ENCODE assay signal across 17 cellular contexts in the genomic region with DNA sequence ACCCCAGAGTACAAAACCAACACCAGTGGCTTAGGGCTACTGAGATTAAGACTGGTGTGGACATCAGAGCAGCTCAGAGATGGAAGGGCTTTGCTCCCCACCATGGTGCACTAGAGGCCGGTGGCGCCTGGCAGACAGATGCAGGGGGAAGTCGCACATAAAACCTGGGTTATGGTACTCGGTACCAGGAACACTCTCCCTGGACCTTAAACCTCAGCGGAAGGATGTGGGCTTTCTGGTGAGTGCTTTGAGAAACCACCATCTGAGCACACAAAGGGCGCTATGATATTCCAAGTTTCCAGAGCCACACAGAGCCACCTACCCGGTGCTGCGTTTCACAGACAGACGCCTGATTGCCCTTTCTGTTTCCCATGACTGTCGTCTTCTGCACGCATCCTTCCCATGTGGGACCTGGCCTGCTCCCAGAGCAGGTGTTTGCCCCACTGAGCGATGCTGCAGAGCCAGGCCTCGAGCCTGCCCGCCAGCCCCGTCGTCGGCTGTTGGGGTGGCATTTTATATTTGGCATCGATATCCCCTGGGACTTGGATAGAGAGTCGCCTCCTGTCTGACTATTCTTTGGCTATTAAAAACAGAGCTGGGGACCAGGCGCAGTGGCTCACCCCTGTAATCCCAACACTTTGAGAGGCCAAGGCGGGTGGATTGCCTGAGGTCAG.
DNase-seq lines count a peak whose midpoint lies in the region; ATAC-seq and TF ChIP-seq lines count a peak whose summit lies in the region.
"Had no signal": no experiment of that assay in that cellular context is flagged by ENCODE, and none has a peak within 500 bp of the region (broad histone marks: within the 10 kb centered on the region; RNA-seq: fewer than 3 reads in every experiment).

No MANE protein-coding gene starts in this region.

- no peak overlapping the region for H3K4me3 Mint-ChIP-seq in activated CD4-positive, alpha-beta T cell treated with anti-CD3 and anti-CD28 coated beads for 36 hours
- H3K4me3 Mint-ChIP-seq in activated naive CD8-positive, alpha-beta T cell treated with anti-CD3 and anti-CD28 coated beads, Interleukin-2, amount 50 U/mL, for 24 hours: no peak overlapping the region
- peak overlapping the region; percentile 30 for H3K4me3 Mint-ChIP-seq in stimulated activated effector memory CD8-positive, alpha-beta T cell treated with anti-CD3 and anti-CD28 coated beads, Interleukin-12 subunit alpha, Interleukin-12 subunit beta, amount 100 ng/mL, for 72 hours
- H3K4me3 Mint-ChIP-seq: CD4-positive, CD25-positive, alpha-beta regulatory T cell had no signal

- peak; percentile 8 for ATAC-seq in activated CD4-positive, alpha-beta T cell treated with anti-CD3 and anti-CD28 coated beads for 36 hours
- no peak for ATAC-seq in PC-3
- peak; percentile 31 for ATAC-seq in activated naive CD8-positive, alpha-beta T cell treated with anti-CD3 and anti-CD28 coated beads, Interleukin-2, amount 50 U/mL, for 24 hours
- peak; percentile 4 for ATAC-seq in stimulated activated effector memory CD8-positive, alpha-beta T cell treated with anti-CD3 and anti-CD28 coated beads, Interleukin-12 subunit alpha, Interleukin-12 subunit beta, amount 100 ng/mL, for 72 hours
- ATAC-seq: left colon had no signal

- CTCF ChIA-PET in activated CD4-positive, alpha-beta T cell treated with anti-CD3 and anti-CD28 coated beads for 36 hours (lab: Charles Lee): no interaction called here
- CTCF ChIA-PET in PC-3 (lab: Charles Lee): no interaction called here

- no peak for DNase-seq in activated CD4-positive, alpha-beta T cell treated with anti-CD3 and anti-CD28 coated beads for 36 hours
- DNase-seq in activated CD4-positive, alpha-beta T cell treated with anti-CD3 and anti-CD28 coated beads, Interleukin-2, amount 50 U/mL, for 1 hour: no peak
- DNase-seq in PC-3: no peak
- no peak for DNase-seq in activated naive CD8-positive, alpha-beta T cell treated with anti-CD3 and anti-CD28 coated beads, Interleukin-2, amount 50 U/mL, for 24 hours
- DNase-seq in stimulated activated effector memory CD8-positive, alpha-beta T cell treated with anti-CD3 and anti-CD28 coated beads, Interleukin-12 subunit alpha, Interleukin-12 subunit beta, amount 100 ng/mL, for 72 hours (ENCODE audit: low spot score in 2 of 2): no peak
- DNase-seq in stomach: no peak
- no peak for DNase-seq in NK-92 treated with Interleukin-12 subunit alpha and Interleukin-12 subunit beta, amount 100 ng/mL, for 24 hours (lab: John Stamatoyannopoulos, UW)
- DNase-seq in NCI-H187 (lab: John Stamatoyannopoulos, UW): no peak
- DNase-seq: 8988T; activated CD8-positive, alpha-beta memory T cell treated with anti-CD3 and anti-CD28 coated beads, Interleukin-2, amount 50 U/mL, for 4 hours; amygdala; CD4-positive, CD25-positive, alpha-beta regulatory T cell; left colon; NCI-H1694 treated with DMSO at 0.1 percent for 48 hours; retina; SHP77 had no signal

- no peaks in the 10 kb centered on the region for H3K9me3 ChIP-seq in PC-3 (ENCODE audit: low read length)
- no peaks in the 10 kb centered on the region for H3K9me3 ChIP-seq in stomach

- H3K27ac ChIP-seq in PC-3 (ENCODE audit: low read length) (peak overlapping the region; percentile 77), stomach (no peak overlapping the region)
- H3K27ac ChIP-seq: KMS-11 had no signal

- H3F3A ChIP-seq in PC-3 (ENCODE audit: low read length, unreplicated experiment): no peaks in the 10 kb centered on the region

- POLR2A ChIA-PET in activated CD4-positive, alpha-beta T cell treated with anti-CD3 and anti-CD28 coated beads for 36 hours (lab: Charles Lee): no interaction called here
- POLR2A ChIA-PET in PC-3 (lab: Charles Lee; ENCODE audit: unreplicated experiment): interaction anchor here (0.6 kb wide), 1 partner anchor 98 kb away, joined by 3 read pairs; no protein-coding TSS in a partner anchor

- 0 out of 2 replicates have a peak overlapping the region, but pooled peaks have one; percentile 30 for H3K9ac ChIP-seq in PC-3 (ENCODE audit: low read length)
- H3K9ac ChIP-seq: KMS-11 had no signal

- peaks cover 8% of the 10 kb centered on the region for H3K4me1 Mint-ChIP-seq in activated CD4-positive, alpha-beta T cell treated with anti-CD3 and anti-CD28 coated beads for 36 hours
- peaks cover 22% of the 10 kb centered on the region for H3K4me1 Mint-ChIP-seq in activated naive CD8-positive, alpha-beta T cell treated with anti-CD3 and anti-CD28 coated beads, Interleukin-2, amount 50 U/mL, for 24 hours
- peaks cover 28% of the 10 kb centered on the region for H3K4me1 Mint-ChIP-seq in stimulated activated effector memory CD8-positive, alpha-beta T cell treated with anti-CD3 and anti-CD28 coated beads, Interleukin-12 subunit alpha, Interleukin-12 subunit beta, amount 100 ng/mL, for 72 hours

- H3K27ac Mint-ChIP-seq in activated CD4-positive, alpha-beta T cell treated with anti-CD3 and anti-CD28 coated beads for 36 hours: no peak overlapping the region
- H3K27ac Mint-ChIP-seq in activated naive CD8-positive, alpha-beta T cell treated with anti-CD3 and anti-CD28 coated beads, Interleukin-2, amount 50 U/mL, for 24 hours: peak overlapping the region; percentile 60
- no peak overlapping the region for H3K27ac Mint-ChIP-seq in stimulated activated effector memory CD8-positive, alpha-beta T cell treated with anti-CD3 and anti-CD28 coated beads, Interleukin-12 subunit alpha, Interleukin-12 subunit beta, amount 100 ng/mL, for 72 hours
- H3K27ac Mint-ChIP-seq: CD4-positive, CD25-positive, alpha-beta regulatory T cell had no signal

- no peaks in the 10 kb centered on the region for H3K36me3 ChIP-seq in PC-3 (ENCODE audit: low read depth, low read length)
- H3K36me3 ChIP-seq in stomach: no peaks in the 10 kb centered on the region

- no peak for TF ChIP-seq EP300 in stomach (IDR thresholded peaks at IDR 0.05)

- H3K27me3 Mint-ChIP-seq in activated CD4-positive, alpha-beta T cell treated with anti-CD3 and anti-CD28 coated beads for 36 hours: peaks cover 4% of the 10 kb centered on the region
- peaks cover 14% of the 10 kb centered on the region for H3K27me3 Mint-ChIP-seq in activated naive CD8-positive, alpha-beta T cell treated with anti-CD3 and anti-CD28 coated beads, Interleukin-2, amount 50 U/mL, for 24 hours

- no TSS peak for BruUV-seq in PC-3 (replicated peaks; lab: Mats Ljungman, UMichigan)

- TF ChIP-seq CTCF in PC-3 (conservative IDR thresholded peaks at IDR 0.05; ENCODE audit: low read depth, low read length) (no peak), stomach (IDR thresholded peaks at IDR 0.05) (no peak)

- no peak for TF ChIP-seq POLR2A in stomach (IDR thresholded peaks at IDR 0.05)

- WGBS in stomach, 5 donors: 82 to 90% (median 88%) methylated on average over 20 to 21 of the region's 21 CpGs

- no peaks in the 10 kb centered on the region for H4K20me1 ChIP-seq in PC-3 (ENCODE audit: low read length)

- H3K4me3 ChIP-seq in PC-3 (ENCODE audit: low read length): no peak overlapping the region
- H3K4me3 ChIP-seq in stomach: no peak overlapping the region

- H3K9me3 Mint-ChIP-seq in activated CD4-positive, alpha-beta T cell treated with anti-CD3 and anti-CD28 coated beads for 36 hours (ENCODE audit: low read depth): no peaks in the 10 kb centered on the region
- no peaks in the 10 kb centered on the region for H3K9me3 Mint-ChIP-seq in activated naive CD8-positive, alpha-beta T cell treated with anti-CD3 and anti-CD28 coated beads, Interleukin-2, amount 50 U/mL, for 24 hours
- no peaks in the 10 kb centered on the region for H3K9me3 Mint-ChIP-seq in stimulated activated effector memory CD8-positive, alpha-beta T cell treated with anti-CD3 and anti-CD28 coated beads, Interleukin-12 subunit alpha, Interleukin-12 subunit beta, amount 100 ng/mL, for 72 hours

- H3K79me2 ChIP-seq in PC-3 (ENCODE audit: low read length): no peaks in the 10 kb centered on the region

- H3K36me3 Mint-ChIP-seq in activated CD4-positive, alpha-beta T cell treated with anti-CD3 and anti-CD28 coated beads for 36 hours (ENCODE audit: low read depth): no peaks in the 10 kb centered on the region
- H3K36me3 Mint-ChIP-seq in activated naive CD8-positive, alpha-beta T cell treated with anti-CD3 and anti-CD28 coated beads, Interleukin-2, amount 50 U/mL, for 24 hours (ENCODE audit: low read depth): no peaks in the 10 kb centered on the region
- no peaks in the 10 kb centered on the region for H3K36me3 Mint-ChIP-seq in stimulated activated effector memory CD8-positive, alpha-beta T cell treated with anti-CD3 and anti-CD28 coated beads, Interleukin-12 subunit alpha, Interleukin-12 subunit beta, amount 100 ng/mL, for 72 hours
- H3K36me3 Mint-ChIP-seq: CD4-positive, CD25-positive, alpha-beta regulatory T cell had no signal

- H3K9me2 ChIP-seq in PC-3 (replicated peaks; ENCODE audit: low read length): no peaks in the 10 kb centered on the region

- no peak overlapping the region for H3K4me2 ChIP-seq in PC-3 (ENCODE audit: low read length)
- H3K4me2 ChIP-seq: KMS-11 had no signal

- H3K27me3 ChIP-seq in PC-3 (ENCODE audit: low read length) (no peaks in the 10 kb centered on the region), stomach (no peaks in the 10 kb centered on the region)

- H3K4me1 ChIP-seq in PC-3 (ENCODE audit: insufficient read depth, low read length): peaks cover 34% of the 10 kb centered on the region
- no peaks in the 10 kb centered on the region for H3K4me1 ChIP-seq in stomach

- no peak overlapping the region for H2AFZ ChIP-seq in PC-3 (ENCODE audit: low read length)

- intact Hi-C loops in activated CD4-positive, alpha-beta T cell treated with anti-CD3 and anti-CD28 coated beads for 36 hours (cut with DNase I, micrococcal nuclease): loop anchor here (2.0 to 5.0 kb wide), 2 partner anchors 40 to 45 kb away; no protein-coding TSS in a partner anchor
- intact Hi-C loops in PC-3 (cut with micrococcal nuclease) (no loop called here), stomach (cut with DNase I; ENCODE audit: low total_unique reads) (no loop called here)

Comparison
In these comparisons a context has a peak if more than half of its experiments do, and no peak if none do; other contexts are left out.
1. intact Hi-C loops: an anchor here in activated CD4-positive, alpha-beta T cell treated with anti-CD3 and anti-CD28 coated beads for 36 hours (2.0 to 5.0 kb wide); none called in PC-3 and stomach.